Comparison of ENCODE assay signal across 19 cellular contexts in the genomic region with DNA sequence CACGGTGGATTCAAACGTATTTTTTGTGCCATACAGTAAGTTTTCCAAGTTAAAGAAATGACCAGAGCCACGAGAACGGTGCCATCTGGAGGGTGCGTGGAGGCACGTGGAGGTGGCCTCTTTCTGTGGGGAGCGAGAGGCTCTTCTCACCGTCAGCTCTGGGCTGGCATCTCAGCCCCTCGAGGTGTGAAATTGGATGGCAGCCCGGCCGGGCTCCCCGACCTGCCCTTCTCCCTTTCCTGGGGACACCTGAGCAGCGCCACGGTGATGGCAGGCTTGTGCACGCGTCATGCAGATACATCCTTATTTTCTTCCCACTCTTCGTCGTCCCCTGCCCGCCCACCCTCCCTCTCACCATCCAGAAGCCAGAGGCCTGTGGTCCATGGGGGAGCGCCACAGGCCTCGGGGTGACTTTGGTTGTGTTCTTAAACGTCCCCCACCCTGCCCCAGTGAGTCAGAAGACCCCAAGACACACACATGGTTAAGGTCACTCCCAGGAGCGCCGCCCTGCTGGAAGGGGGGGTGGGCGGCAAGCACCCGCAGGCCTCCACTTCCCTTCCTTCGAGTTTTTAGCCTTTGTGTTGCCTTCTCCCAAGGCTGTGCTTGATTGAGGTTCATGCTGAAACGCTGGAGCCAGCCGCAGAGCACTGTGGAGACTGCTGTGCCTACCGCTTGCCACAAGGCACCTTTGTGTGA.
A peak's percentile ranks its signal among the peaks of the same experiment; 100 is the strongest.
DNase-seq lines count a peak whose midpoint lies in the region; ATAC-seq and TF ChIP-seq lines count a peak whose summit lies in the region.
"Had no signal": no experiment of that assay in that cellular context is flagged by ENCODE, and none has a peak within 500 bp of the region (broad histone marks: within the 10 kb centered on the region; RNA-seq: fewer than 3 reads in every experiment).

No MANE protein-coding gene starts in this region.

- no TSS peak for BruUV-seq in PC-3 (replicated peaks; lab: Mats Ljungman, UMichigan)

- DNase-seq in PC-3 (no peak), fibroblast of villous mesenchyme (ENCODE audit: low read depth) (no peak), ecto neural progenitor cell (ENCODE audit: low spot score) (no peak), NCI-H187 (lab: John Stamatoyannopoulos, UW) (no peak), head of caudate nucleus (no peak)
- DNase-seq in stimulated activated CD4-positive, alpha-beta T cell treated with anti-CD3 and anti-CD28 coated beads, Interleukin-4, amount 100 ng/mL, for 4 hours: no peak
- DNase-seq: activated CD4-positive, alpha-beta T cell treated with anti-CD3 and anti-CD28 coated beads, Interleukin-2, amount 10 ng/mL, durations not matched to agents 24 days and 14 days; C1 segment of cervical spinal cord; caudate nucleus; DMS 273 treated with DMSO at 0.1 percent for 48 hours; effector CD4-positive, alpha-beta T cell; NCI-H1436; NCI-H2227 treated with DMSO at 0.1 percent for 48 hours; NCI-H82 had no signal

- H3K4me3 ChIP-seq in PC-3 (ENCODE audit: low read length) (no peak overlapping the region), fibroblast of villous mesenchyme (ENCODE audit: low read depth, low read length) (no peak overlapping the region)
- H3K4me3 ChIP-seq: A549, esophagus muscularis mucosa had no signal

- no peaks in the 10 kb centered on the region for H3K9me2 ChIP-seq in PC-3 (replicated peaks; ENCODE audit: low read length)

- POLR2A ChIA-PET in PC-3 (lab: Charles Lee; ENCODE audit: unreplicated experiment): no interaction called here

- H3K4me2 ChIP-seq in PC-3 (ENCODE audit: low read length): no peak overlapping the region
- H3K4me2 ChIP-seq: A549 had no signal

- intact Hi-C loops in PC-3 (cut with micrococcal nuclease): no loop called here
- intact Hi-C loops in head of caudate nucleus (cut with DNase I): no loop called here

- no peaks in the 10 kb centered on the region for H3K27me3 ChIP-seq in PC-3 (ENCODE audit: low read length)
- H3K27me3 ChIP-seq: esophagus muscularis mucosa had no signal

- H3K9ac ChIP-seq in PC-3 (ENCODE audit: low read length): no peak overlapping the region

- no peak overlapping the region for H2AFZ ChIP-seq in PC-3 (ENCODE audit: low read length)

- no peak for ATAC-seq in PC-3
- ATAC-seq: A549, left lobe of liver had no signal

- TF ChIP-seq CTCF in 22Rv1 (IDR thresholded peaks at IDR 0.05) (peak; percentile 32), GM12874 (IDR thresholded peaks at IDR 0.05; ENCODE audit: insufficient read depth, low read depth, low read length) (peak; percentile 32; the same call in 1 of the 2 replicates), PC-3 (conservative IDR thresholded peaks at IDR 0.05; ENCODE audit: low read depth, low read length) (peak; percentile 25; the same call in 1 of the 2 replicates), fibroblast of villous mesenchyme (IDR thresholded peaks at IDR 0.05; ENCODE audit: insufficient read depth, low read depth, low read length) (peak; percentile 6)

- H3K27ac ChIP-seq in 22Rv1: no peak overlapping the region
- no peak overlapping the region for H3K27ac ChIP-seq in PC-3 (ENCODE audit: low read length)
- H3K27ac ChIP-seq: A549, esophagus muscularis mucosa had no signal

- no peaks in the 10 kb centered on the region for H3K4me1 ChIP-seq in PC-3 (ENCODE audit: insufficient read depth, low read length)
- H3K4me1 ChIP-seq: A549 had no signal

- no peaks in the 10 kb centered on the region for H3K36me3 ChIP-seq in PC-3 (ENCODE audit: low read depth, low read length)

- CTCF ChIA-PET in PC-3 (lab: Charles Lee): no interaction called here

- no peaks in the 10 kb centered on the region for H4K20me1 ChIP-seq in PC-3 (ENCODE audit: low read length)

- no peaks in the 10 kb centered on the region for H3F3A ChIP-seq in PC-3 (ENCODE audit: low read length, unreplicated experiment)

- no peaks in the 10 kb centered on the region for H3K79me2 ChIP-seq in PC-3 (ENCODE audit: low read length)

- H3K9me3 ChIP-seq in PC-3 (ENCODE audit: low read length): no peaks in the 10 kb centered on the region
- H3K9me3 ChIP-seq: A549, esophagus muscularis mucosa had no signal
